ENCODE assay signal across 22 cellular contexts in genomic region chr4:162685401-162685800, GRCh38.
DNase-seq lines count a peak whose midpoint lies in the region; ATAC-seq, FAIRE-seq and TF ChIP-seq lines count a peak whose summit lies in the region.
"Had no signal": no experiment of that assay in that cellular context is flagged by ENCODE, and none has a peak within 500 bp of the region (broad histone marks: within the 10 kb centered on the region; RNA-seq: fewer than 3 reads in every experiment).

No MANE protein-coding gene starts in this region.

- no peaks in the 10 kb centered on the region for H3K9me2 ChIP-seq in hepatocyte (replicated peaks; ENCODE audit: insufficient read depth)

- H3K4me3 ChIP-seq in bronchial epithelial cell (ENCODE audit: low read depth, low read length) (no peak overlapping the region), hepatocyte (no peak overlapping the region), right lobe of liver (no peak overlapping the region)
- H3K4me3 ChIP-seq: BLaER1, HAP-1 had no signal

- no peaks in the 10 kb centered on the region for H3K9me3 ChIP-seq in hepatocyte (ENCODE audit: low read depth)
- H3K9me3 ChIP-seq in right lobe of liver, result no peaks in the 10 kb centered on the region
- H3K9me3 ChIP-seq: BLaER1, HAP-1 had no signal

- TF ChIP-seq CTCF in bronchial epithelial cell (IDR thresholded peaks at IDR 0.05; ENCODE audit: insufficient read depth, low read length, severe bottlenecking), result no peak
- no peak for TF ChIP-seq CTCF in hepatocyte (IDR thresholded peaks at IDR 0.05; ENCODE audit: poor library complexity)
- no peak for TF ChIP-seq CTCF in right lobe of liver (IDR thresholded peaks at IDR 0.05)

- H3K9me3 Mint-ChIP-seq in stimulated activated memory B cell treated with anti-CD40 and anti-IgM and Interleukin-4, amounts not matched to agents 10 μg/mL and 1 μg/mL and 100 μg/mL, for 72 hours, result no peaks in the 10 kb centered on the region
- H3K9me3 Mint-ChIP-seq: CD8-positive, alpha-beta T cell had no signal

- no peak overlapping the region for H3K4me3 Mint-ChIP-seq in stimulated activated memory B cell treated with anti-CD40 and anti-IgM and Interleukin-4, amounts not matched to agents 10 μg/mL and 1 μg/mL and 100 μg/mL, for 72 hours
- H3K4me3 Mint-ChIP-seq: B cell; CD4-positive, CD25-positive, alpha-beta regulatory T cell; CD8-positive, alpha-beta T cell; HFFc6 had no signal

- no peaks in the 10 kb centered on the region for H3K79me2 ChIP-seq in hepatocyte

- intact Hi-C loops in right lobe of liver (cut with DNase I), result no loop called here

- H3K27ac ChIP-seq in hepatocyte (peak overlapping the region; percentile 84), right lobe of liver (no peak overlapping the region)
- H3K27ac ChIP-seq: BLaER1, C4-2B had no signal

- ATAC-seq in right lobe of liver (peak in 3 of 4 donors; percentile 41 to 52 (median 46)), HG03045 (IDR thresholded peaks at IDR 0.05; ENCODE audit: unreplicated experiment) (no peak)
- no peak for ATAC-seq in stimulated activated memory B cell treated with anti-CD40 and anti-IgM and Interleukin-4, amounts not matched to agents 10 μg/mL and 1 μg/mL and 100 μg/mL, for 72 hours
- ATAC-seq: CD8-positive, alpha-beta T cell had no signal

- H3K4me2 ChIP-seq in hepatocyte, result no peak overlapping the region
- H3K4me2 ChIP-seq: BLaER1 had no signal

- H3K36me3 Mint-ChIP-seq in stimulated activated memory B cell treated with anti-CD40 and anti-IgM and Interleukin-4, amounts not matched to agents 10 μg/mL and 1 μg/mL and 100 μg/mL, for 72 hours, result no peaks in the 10 kb centered on the region
- H3K36me3 Mint-ChIP-seq: CD4-positive, CD25-positive, alpha-beta regulatory T cell; CD8-positive, alpha-beta T cell had no signal

- H4K20me1 ChIP-seq in hepatocyte (ENCODE audit: insufficient read depth, poor library complexity, severe bottlenecking), result no peaks in the 10 kb centered on the region
- H4K20me1 ChIP-seq: BLaER1 had no signal

- no peak for FAIRE-seq in bronchial epithelial cell (lab: Jason Lieb, UNC)
- FAIRE-seq: GM12891, GM18507, H54 had no signal

- H3K27me3 Mint-ChIP-seq in stimulated activated memory B cell treated with anti-CD40 and anti-IgM and Interleukin-4, amounts not matched to agents 10 μg/mL and 1 μg/mL and 100 μg/mL, for 72 hours, result no peaks in the 10 kb centered on the region
- H3K27me3 Mint-ChIP-seq: B cell; CD4-positive, CD25-positive, alpha-beta regulatory T cell had no signal

- H3K4me1 Mint-ChIP-seq in stimulated activated memory B cell treated with anti-CD40 and anti-IgM and Interleukin-4, amounts not matched to agents 10 μg/mL and 1 μg/mL and 100 μg/mL, for 72 hours, result no peaks in the 10 kb centered on the region
- H3K4me1 Mint-ChIP-seq: B cell; CD4-positive, CD25-positive, alpha-beta regulatory T cell had no signal

- no peak overlapping the region for H3K27ac Mint-ChIP-seq in stimulated activated memory B cell treated with anti-CD40 and anti-IgM and Interleukin-4, amounts not matched to agents 10 μg/mL and 1 μg/mL and 100 μg/mL, for 72 hours
- H3K27ac Mint-ChIP-seq: B cell; CD4-positive, CD25-positive, alpha-beta regulatory T cell; CD8-positive, alpha-beta T cell; HFFc6 had no signal

- no peak overlapping the region for H2AFZ ChIP-seq in hepatocyte

- H3K36me3 ChIP-seq in bronchial epithelial cell (ENCODE audit: control insufficient read depth, insufficient read depth, low read length), result no peaks in the 10 kb centered on the region
- H3K36me3 ChIP-seq in hepatocyte (replicated peaks; ENCODE audit: insufficient read depth, low read depth), result no peaks in the 10 kb centered on the region
- no peaks in the 10 kb centered on the region for H3K36me3 ChIP-seq in right lobe of liver
- H3K36me3 ChIP-seq: BLaER1, HAP-1 had no signal

- no peak for TF ChIP-seq POLR2A in right lobe of liver (IDR thresholded peaks at IDR 0.05)

- WGBS in hepatocyte (ENCODE audit: low lambda C conversion rate, missing lambda C conversion rate), result 96% methylated on average over 1 of the region's 1 CpG
- WGBS in right lobe of liver (ENCODE audit: insufficient coverage, low coverage, low lambda C conversion rate, missing lambda C conversion rate), result 42% methylated on average over 1 of the region's 1 CpG

- H3K27me3 ChIP-seq in bronchial epithelial cell (ENCODE audit: control insufficient read depth, insufficient read depth, low read length), result no peaks in the 10 kb centered on the region
- H3K27me3 ChIP-seq in hepatocyte, result no peaks in the 10 kb centered on the region
- H3K27me3 ChIP-seq in right lobe of liver, result no peaks in the 10 kb centered on the region
- H3K27me3 ChIP-seq: BLaER1 had no signal

- H3K4me1 ChIP-seq in hepatocyte (ENCODE audit: insufficient read depth), result peaks cover 3% of the 10 kb centered on the region
- no peaks in the 10 kb centered on the region for H3K4me1 ChIP-seq in right lobe of liver
- H3K4me1 ChIP-seq: BLaER1, HAP-1 had no signal

- DNase-seq in ELR (ENCODE audit: low read depth) (peak; percentile 10), bronchial epithelial cell (ENCODE audit: low read depth) (peak; percentile 37), hepatocyte (ENCODE audit: low spot score) (no peak), right lobe of liver (no peak), islet precursor cell (no peak), DMS114 treated with DMSO at 0.1 percent for 48 hours (lab: John Stamatoyannopoulos, UW; ENCODE audit: unreplicated experiment) (no peak)
- DNase-seq: Caco-2; CD4-positive, CD25-positive, alpha-beta regulatory T cell; CD8-positive, alpha-beta T cell; DMS79; GF-D8; GOT3; HFFc6 had no signal

Comparison
In these comparisons a context has a peak if more than half of its experiments do, and no peak if none do; other contexts are left out.
1. DNase-seq: peak in ELR (single experiment) and bronchial epithelial cell (single experiment); none in hepatocyte (single experiment), right lobe of liver (0 of 3), islet precursor cell (single experiment) and DMS114 treated with DMSO at 0.1 percent for 48 hours (single experiment).
2. ATAC-seq: peak in right lobe of liver (3 of 4); none in HG03045 (single experiment) and stimulated activated memory B cell treated with anti-CD40 and anti-IgM and Interleukin-4, amounts not matched to agents 10 μg/mL and 1 μg/mL and 100 μg/mL, for 72 hours (single experiment).